10 cellular contexts compared by ENCODE assay signal in genomic region chr13:96238241-96238640, GRCh38.
A peak's percentile ranks its signal among the peaks of the same experiment; 100 is the strongest.
DNase-seq lines count a peak whose midpoint lies in the region; ATAC-seq lines count a peak whose summit lies in the region.
"Had no signal": no experiment of that assay in that cellular context is flagged by ENCODE, and none has a peak within 500 bp of the region (broad histone marks: within the 10 kb centered on the region; RNA-seq: fewer than 3 reads in every experiment).

No MANE protein-coding gene starts in this region.

- no peak for ATAC-seq in GM18861 (IDR thresholded peaks at IDR 0.05; ENCODE audit: unreplicated experiment)
- no peak for ATAC-seq in HG02588 (IDR thresholded peaks at IDR 0.05; ENCODE audit: unreplicated experiment)
- ATAC-seq in GM18870 (IDR thresholded peaks at IDR 0.05; ENCODE audit: unreplicated experiment) = no peak

- in situ Hi-C loops in SK-MEL-5 (cut with HindIII; ENCODE audit: low pct_unique_long_range_greater_than_20kb, low sequenced_read_pairs) = no loop called here

- peak; percentile 8 for DNase-seq in H4 (ENCODE audit: low spot score)
- peak; percentile 3 for DNase-seq in SK-MEL-5 (ENCODE audit: low read depth, low spot score)
- peak; percentile 49 for DNase-seq in medulla oblongata (ENCODE audit: extremely low spot score)
- DNase-seq in NCI-H2081 treated with DMSO at 0.1 percent for 48 hours (lab: John Stamatoyannopoulos, UW) = no peak
- DNase-seq: CD4-positive, alpha-beta T cell; DMS79; H7 had no signal
